ENCODE assay signal across 2 cellular contexts in the genomic region with DNA sequence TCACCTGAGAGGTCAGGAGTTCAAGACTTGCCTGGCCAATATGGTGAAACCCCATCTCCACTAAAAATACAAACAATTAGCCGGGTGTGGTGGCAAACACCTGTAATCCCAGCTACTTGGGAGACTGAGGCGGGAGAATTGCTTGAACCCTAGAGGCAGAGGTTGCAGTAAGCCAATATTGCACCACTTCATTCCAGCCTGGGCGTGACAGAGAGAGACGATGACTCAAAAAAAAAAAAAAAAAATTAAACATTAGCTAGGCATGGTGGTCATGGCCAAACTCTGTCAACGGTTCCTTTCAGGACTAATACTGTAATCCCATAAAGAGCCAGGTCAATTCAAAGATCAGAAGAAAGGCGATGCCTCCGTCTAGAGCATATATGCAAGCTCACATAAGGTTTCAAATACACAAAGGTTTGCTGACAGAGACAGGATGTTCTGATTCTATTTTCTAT.
TF ChIP-seq lines count a peak whose summit lies in the region.

No MANE protein-coding gene starts in this region.

TF ChIP-seq in HepG2, 621 proteins besides CTCF, POLR2A, EP300 and RAD21 (continues in another document):
- TF ChIP-seq GATAD2A (CRISPR knock-in tag; IDR thresholded peaks at IDR 0.05) (peak; percentile 82), DPF2 (CRISPR knock-in tag; IDR thresholded peaks at IDR 0.05; ENCODE audit: borderline replicate concordance, low read depth) (peak; percentile 44; the same call in 1 of the 2 replicates), TCF7L2 (IDR thresholded peaks at IDR 0.05; ENCODE audit: low read depth, low read length) (peak; percentile 18; the same call in 1 of the 2 replicates), MIXL1 (CRISPR knock-in tag; IDR thresholded peaks at IDR 0.05) (peak; percentile 84), ZNF260 (CRISPR knock-in tag; IDR thresholded peaks at IDR 0.05; ENCODE audit: borderline replicate concordance, low read depth) (no peak), PRPF4 (IDR thresholded peaks at IDR 0.05; ENCODE audit: low read depth, low read length, poor library complexity, severe bottlenecking) (no peak), MZF1 (CRISPR knock-in tag; IDR thresholded peaks at IDR 0.05; ENCODE audit: borderline replicate concordance) (no peak), CREM (IDR thresholded peaks at IDR 0.05) (peak; percentile 62), CREM (CRISPR knock-in tag; IDR thresholded peaks at IDR 0.05) (no peak), SOX6 (IDR thresholded peaks at IDR 0.05) (no peak), SOX6 (CRISPR knock-in tag; IDR thresholded peaks at IDR 0.05) (peak; percentile 77), ZNF644 (CRISPR knock-in tag; IDR thresholded peaks at IDR 0.05; ENCODE audit: low read depth) (peak; percentile 90)
- TF ChIP-seq, protein P1, sequence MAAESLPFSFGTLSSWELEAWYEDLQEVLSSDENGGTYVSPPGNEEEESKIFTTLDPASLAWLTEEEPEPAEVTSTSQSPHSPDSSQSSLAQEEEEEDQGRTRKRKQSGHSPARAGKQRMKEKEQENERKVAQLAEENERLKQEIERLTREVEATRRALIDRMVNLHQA (CRISPR knock-in tag; IDR thresholded peaks at IDR 0.05): no peak
- TF ChIP-seq, protein P2, sequence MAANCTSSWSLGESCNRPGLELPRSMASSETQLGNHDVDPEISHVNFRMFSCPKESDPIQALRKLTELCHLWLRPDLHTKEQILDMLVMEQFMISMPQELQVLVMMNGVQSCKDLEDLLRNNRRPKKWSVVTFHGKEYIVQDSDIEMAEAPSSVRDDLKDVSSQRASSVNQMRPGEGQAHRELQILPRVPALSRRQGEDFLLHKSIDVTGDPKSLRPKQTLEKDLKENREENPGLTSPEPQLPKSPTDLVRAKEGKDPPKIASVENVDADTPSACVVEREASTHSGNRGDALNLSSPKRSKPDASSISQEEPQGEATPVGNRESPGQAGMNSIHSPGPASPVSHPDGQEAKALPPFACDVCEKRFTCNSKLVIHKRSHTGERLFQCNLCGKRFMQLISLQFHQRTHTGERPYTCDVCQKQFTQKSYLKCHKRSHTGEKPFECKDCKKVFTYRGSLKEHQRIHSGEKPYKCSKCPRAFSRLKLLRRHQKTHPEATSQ (CRISPR knock-in tag; IDR thresholded peaks at IDR 0.05; ENCODE audit: borderline replicate concordance): 0 out of 2 replicates have a peak, but pooled peaks have one; percentile 54
- TF ChIP-seq, protein P3, sequence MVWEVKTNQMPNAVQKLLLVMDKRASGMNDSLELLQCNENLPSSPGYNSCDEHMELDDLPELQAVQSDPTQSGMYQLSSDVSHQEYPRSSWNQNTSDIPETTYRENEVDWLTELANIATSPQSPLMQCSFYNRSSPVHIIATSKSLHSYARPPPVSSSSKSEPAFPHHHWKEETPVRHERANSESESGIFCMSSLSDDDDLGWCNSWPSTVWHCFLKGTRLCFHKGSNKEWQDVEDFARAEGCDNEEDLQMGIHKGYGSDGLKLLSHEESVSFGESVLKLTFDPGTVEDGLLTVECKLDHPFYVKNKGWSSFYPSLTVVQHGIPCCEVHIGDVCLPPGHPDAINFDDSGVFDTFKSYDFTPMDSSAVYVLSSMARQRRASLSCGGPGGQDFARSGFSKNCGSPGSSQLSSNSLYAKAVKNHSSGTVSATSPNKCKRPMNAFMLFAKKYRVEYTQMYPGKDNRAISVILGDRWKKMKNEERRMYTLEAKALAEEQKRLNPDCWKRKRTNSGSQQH (CRISPR knock-in tag; IDR thresholded peaks at IDR 0.05; ENCODE audit: low read depth): no peak; the same call in 1 of the 2 replicates
- TF ChIP-seq, protein P4, sequence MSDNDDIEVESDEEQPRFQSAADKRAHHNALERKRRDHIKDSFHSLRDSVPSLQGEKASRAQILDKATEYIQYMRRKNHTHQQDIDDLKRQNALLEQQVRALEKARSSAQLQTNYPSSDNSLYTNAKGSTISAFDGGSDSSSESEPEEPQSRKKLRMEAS (IDR thresholded peaks at IDR 0.05): peak; percentile 42; the same call in 1 of the 2 replicates
- TF ChIP-seq, protein P5, sequence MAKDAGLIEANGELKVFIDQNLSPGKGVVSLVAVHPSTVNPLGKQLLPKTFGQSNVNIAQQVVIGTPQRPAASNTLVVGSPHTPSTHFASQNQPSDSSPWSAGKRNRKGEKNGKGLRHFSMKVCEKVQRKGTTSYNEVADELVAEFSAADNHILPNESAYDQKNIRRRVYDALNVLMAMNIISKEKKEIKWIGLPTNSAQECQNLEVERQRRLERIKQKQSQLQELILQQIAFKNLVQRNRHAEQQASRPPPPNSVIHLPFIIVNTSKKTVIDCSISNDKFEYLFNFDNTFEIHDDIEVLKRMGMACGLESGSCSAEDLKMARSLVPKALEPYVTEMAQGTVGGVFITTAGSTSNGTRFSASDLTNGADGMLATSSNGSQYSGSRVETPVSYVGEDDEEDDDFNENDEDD (CRISPR knock-in tag; IDR thresholded peaks at IDR 0.05; ENCODE audit: borderline replicate concordance): no peak
- TF ChIP-seq, protein P6, sequence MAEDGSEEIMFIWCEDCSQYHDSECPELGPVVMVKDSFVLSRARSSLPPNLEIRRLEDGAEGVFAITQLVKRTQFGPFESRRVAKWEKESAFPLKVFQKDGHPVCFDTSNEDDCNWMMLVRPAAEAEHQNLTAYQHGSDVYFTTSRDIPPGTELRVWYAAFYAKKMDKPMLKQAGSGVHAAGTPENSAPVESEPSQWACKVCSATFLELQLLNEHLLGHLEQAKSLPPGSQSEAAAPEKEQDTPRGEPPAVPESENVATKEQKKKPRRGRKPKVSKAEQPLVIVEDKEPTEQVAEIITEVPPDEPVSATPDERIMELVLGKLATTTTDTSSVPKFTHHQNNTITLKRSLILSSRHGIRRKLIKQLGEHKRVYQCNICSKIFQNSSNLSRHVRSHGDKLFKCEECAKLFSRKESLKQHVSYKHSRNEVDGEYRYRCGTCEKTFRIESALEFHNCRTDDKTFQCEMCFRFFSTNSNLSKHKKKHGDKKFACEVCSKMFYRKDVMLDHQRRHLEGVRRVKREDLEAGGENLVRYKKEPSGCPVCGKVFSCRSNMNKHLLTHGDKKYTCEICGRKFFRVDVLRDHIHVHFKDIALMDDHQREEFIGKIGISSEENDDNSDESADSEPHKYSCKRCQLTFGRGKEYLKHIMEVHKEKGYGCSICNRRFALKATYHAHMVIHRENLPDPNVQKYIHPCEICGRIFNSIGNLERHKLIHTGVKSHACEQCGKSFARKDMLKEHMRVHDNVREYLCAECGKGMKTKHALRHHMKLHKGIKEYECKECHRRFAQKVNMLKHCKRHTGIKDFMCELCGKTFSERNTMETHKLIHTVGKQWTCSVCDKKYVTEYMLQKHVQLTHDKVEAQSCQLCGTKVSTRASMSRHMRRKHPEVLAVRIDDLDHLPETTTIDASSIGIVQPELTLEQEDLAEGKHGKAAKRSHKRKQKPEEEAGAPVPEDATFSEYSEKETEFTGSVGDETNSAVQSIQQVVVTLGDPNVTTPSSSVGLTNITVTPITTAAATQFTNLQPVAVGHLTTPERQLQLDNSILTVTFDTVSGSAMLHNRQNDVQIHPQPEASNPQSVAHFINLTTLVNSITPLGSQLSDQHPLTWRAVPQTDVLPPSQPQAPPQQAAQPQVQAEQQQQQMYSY (CRISPR knock-in tag; IDR thresholded peaks at IDR 0.05): no peak

TF ChIP-seq in GM12891, 5 proteins besides CTCF, POLR2A, EP300 and RAD21:
- TF ChIP-seq POU2F2 (IDR thresholded peaks at IDR 0.05; ENCODE audit: low read depth, low read length): no peak
- no peak for TF ChIP-seq PAX5 (IDR thresholded peaks at IDR 0.05; ENCODE audit: insufficient read depth, low read length, severe bottlenecking)
- no peak for TF ChIP-seq POLR2AphosphoS5 (IDR thresholded peaks at IDR 0.05; ENCODE audit: low read depth, low read length)
- TF ChIP-seq SPI1 (IDR thresholded peaks at IDR 0.05; ENCODE audit: low read depth, low read length): no peak
- no peak for TF ChIP-seq TAF1 (IDR thresholded peaks at IDR 0.05; ENCODE audit: low read depth, low read length)
